17 cellular contexts compared by ENCODE assay signal in the genomic region with DNA sequence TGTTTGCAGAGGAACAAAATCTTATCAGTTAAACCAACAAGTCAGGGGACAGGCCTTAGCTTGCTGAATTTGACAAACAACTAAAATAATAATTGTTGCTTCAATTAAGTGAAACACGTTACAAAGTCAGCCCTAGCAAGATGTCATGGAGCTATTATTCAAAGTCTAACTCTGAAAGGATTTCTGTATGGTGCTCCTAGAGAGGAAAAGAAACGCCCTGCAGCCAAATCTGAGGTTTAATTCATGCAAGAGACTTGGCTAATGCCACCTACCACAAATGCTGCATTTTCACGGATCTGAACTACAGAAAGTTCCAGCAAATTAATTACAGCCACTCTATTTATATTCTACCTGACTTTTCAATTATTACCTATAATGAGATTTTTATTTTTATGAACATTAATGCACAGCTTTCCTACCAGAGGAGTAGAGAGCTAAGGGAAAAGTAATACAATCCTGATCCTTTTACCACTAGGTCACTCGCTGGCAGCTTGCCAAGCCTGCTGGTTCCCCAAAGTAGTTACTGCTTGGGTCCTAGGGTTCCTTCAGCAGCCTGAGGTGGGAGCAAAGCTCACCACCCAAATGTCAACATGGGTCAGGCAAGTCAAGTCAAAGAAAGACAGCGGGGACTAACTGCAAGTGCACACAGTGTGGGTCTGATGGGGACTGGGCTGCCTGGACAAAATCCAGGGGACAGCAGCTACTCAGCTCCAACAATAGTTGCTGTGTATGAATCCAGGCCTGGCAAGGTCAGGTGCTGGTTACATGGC. TPM values are rescaled to one million over a fixed set of nuclear protein-coding genes. Genes with fewer than 3 reads are reported as not detected.
DNase-seq lines count a peak whose midpoint lies in the region; ATAC-seq and TF ChIP-seq lines count a peak whose summit lies in the region.
"Had no signal": no experiment of that assay in that cellular context is flagged by ENCODE, and none has a peak within 500 bp of the region (broad histone marks: within the 10 kb centered on the region; RNA-seq: fewer than 3 reads in every experiment).

No MANE protein-coding gene starts in this region.

- ATAC-seq in HG03378 (IDR thresholded peaks at IDR 0.05; ENCODE audit: unreplicated experiment) (no peak), GM21737 (IDR thresholded peaks at IDR 0.05; ENCODE audit: unreplicated experiment) (no peak)
- ATAC-seq: GM12878 had no signal

- no peaks in the 10 kb centered on the region for H3K27me3 ChIP-seq in A673 (replicated peaks; ENCODE audit: insufficient read depth, low read depth, low read length, poor library complexity)
- H3K27me3 ChIP-seq: upper lobe of left lung had no signal

- CTCF ChIA-PET in A673 (lab: Charles Lee): no interaction called here

- no peak overlapping the region for H3K4me3 ChIP-seq in A673 (ENCODE audit: low read depth, low read length, poor library complexity, severe bottlenecking)
- H3K4me3 ChIP-seq: GM12878, upper lobe of left lung had no signal

- H3K9me3 ChIP-seq in A673 (ENCODE audit: low read depth, low read length, poor library complexity, severe bottlenecking): no peaks in the 10 kb centered on the region
- H3K9me3 ChIP-seq: upper lobe of left lung had no signal

- H3K27ac ChIP-seq in A673 (ENCODE audit: low read depth, low read length, poor library complexity, severe bottlenecking) (peak overlapping the region; percentile 31), caudate nucleus (ENCODE audit: low read depth, low read length) (peak overlapping the region; percentile 83)
- H3K27ac ChIP-seq: upper lobe of left lung had no signal

- peaks cover 95% of the 10 kb centered on the region for H3K4me1 ChIP-seq in A673 (ENCODE audit: insufficient read depth, low read length, poor library complexity, severe bottlenecking)

- no peaks in the 10 kb centered on the region for H3K36me3 ChIP-seq in A673 (ENCODE audit: insufficient read depth, low read length, poor library complexity, severe bottlenecking)
- H3K36me3 ChIP-seq: upper lobe of left lung had no signal

- no TSS peak for BruUV-seq in A673 (replicated peaks; lab: Mats Ljungman, UMichigan)

- POLR2A ChIA-PET in A673 (lab: Charles Lee; ENCODE audit: low non-redundant PET): no interaction called here

- intact Hi-C loops in A673 (cut with micrococcal nuclease; ENCODE audit: unreplicated experiment): no loop called here

- no peak for TF ChIP-seq CTCF in A673 (conservative IDR thresholded peaks at IDR 0.05; ENCODE audit: low read depth, low read length)

- peak; percentile 44 for DNase-seq in A673 (ENCODE audit: low spot score)
- DNase-seq in HT-29 (ENCODE audit: low spot score): peak; percentile 11
- peak in 34 of 61 donors; percentile 12 to 69 (median 47) for DNase-seq in caudate nucleus (lab: John Stamatoyannopoulos, UW)
- peak; percentile 52 for DNase-seq in myocyte (ENCODE audit: low read depth)
- no peak for DNase-seq in mesenteric fat pad (ENCODE audit: low spot score)
- no peak for DNase-seq in NCI-H1105 treated with DMSO at 0.1 percent for 48 hours (lab: John Stamatoyannopoulos, UW)
- DNase-seq: activated B cell treated with CpG ODN at 0.5 μM for 24 hours; activated T-cell treated with anti-CD3 and anti-CD28 coated beads for 4 hours; DND-41; NCI-H1694; NK-92 treated with Interleukin-12 subunit alpha and Interleukin-12 subunit beta, amount 100 ng/mL, for 24 hours; stimulated activated CD4-positive, alpha-beta T cell treated with anti-CD3 and anti-CD28 coated beads, Interleukin-1b, Interleukin-23, amount 100 ng/mL, for 48 hours; upper lobe of left lung had no signal

RNA-seq across cellular contexts. Expression of gene COLGALT2, which starts 8.5 kb away (rescaled TPM):
- total RNA-seq in A673 (2021) (15.4 and 17.2 TPM in 2 replicates), myocyte (6.0 and 11.4 TPM in 2 replicates), mesenteric fat pad (0.87 TPM)
- not detected in 2 replicates for total RNA-seq in HT-29 (2014; rRNA removed; shearing (Covaris generic))
- polyA plus RNA-seq in myocyte (2012): 5.5 TPM
- polyA plus RNA-seq: IgD-negative memory B cell had no signal

RNA-seq across cellular contexts. Expression of gene TSEN15, which starts 22.5 kb away (rescaled TPM):
- total RNA-seq in A673 (2021) (57.0 and 70.7 TPM in 2 replicates), myocyte (56.8 and 80.1 TPM in 2 replicates), mesenteric fat pad (25.8 TPM)
- total RNA-seq in HT-29 (2014; rRNA removed; shearing (Covaris generic)): 32.3 and 33.4 TPM in 2 replicates
- polyA plus RNA-seq in myocyte (2012): 32.7 TPM

Comparison
In these comparisons a context has a peak if more than half of its experiments do, and no peak if none do; other contexts are left out.
1. DNase-seq: peak in A673 (single experiment), HT-29 (single experiment), caudate nucleus (34 of 61) and myocyte (single experiment); none in mesenteric fat pad (single experiment) and NCI-H1105 treated with DMSO at 0.1 percent for 48 hours (single experiment).